20 cellular contexts compared by ENCODE assay signal in the genomic region with DNA sequence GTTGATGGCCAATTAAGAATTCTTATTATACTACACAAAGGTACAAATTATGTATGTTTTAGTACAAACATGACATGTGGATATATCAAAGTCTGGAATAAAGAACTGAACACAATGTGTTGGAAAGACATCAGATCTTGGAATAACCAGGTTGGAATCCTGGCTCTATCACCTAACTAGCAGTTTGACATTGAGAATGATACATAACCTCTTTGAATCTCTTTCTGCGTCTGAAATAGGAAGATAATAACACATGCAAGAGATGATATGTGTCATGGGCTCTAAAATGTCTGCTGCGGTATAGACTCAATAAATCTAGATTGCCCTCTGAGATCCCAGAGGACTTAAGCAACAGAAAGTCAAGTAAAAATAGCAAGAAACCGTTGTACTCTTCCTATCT.
"Had no signal": no experiment of that assay in that cellular context is flagged by ENCODE, and none has a peak within 500 bp of the region (broad histone marks: within the 10 kb centered on the region; RNA-seq: fewer than 3 reads in every experiment).

No MANE protein-coding gene starts in this region.

- H3K36me3 Mint-ChIP-seq: immature natural killer cell, memory B cell had no signal

- ATAC-seq: effector memory CD8-positive, alpha-beta T cell; gastroesophageal sphincter; left lung; lower lobe of right lung; sciatic nerve had no signal

- H3K9me3 ChIP-seq: esophagus muscularis mucosa, gastroesophageal sphincter, left lung, lower lobe of right lung, neutrophil, stomach had no signal

- H3K4me3 ChIP-seq: esophagus muscularis mucosa, gastroesophageal sphincter, left lung, lower lobe of right lung, skin epidermis, stomach had no signal

- H3K4me1 Mint-ChIP-seq: immature natural killer cell, memory B cell had no signal

- H3K4me1 ChIP-seq: left lung, lower lobe of right lung had no signal

- H3K36me3 ChIP-seq: esophagus muscularis mucosa, gastroesophageal sphincter, left lung, lower lobe of right lung, neutrophil, stomach had no signal

- H3K27ac Mint-ChIP-seq: dendritic cell treated with granulocyte-macrophage colony-stimulating factor and Interleukin-4, amounts not matched to agents 40 ng/mL and 50 ng/mL, for 4 days; effector memory CD8-positive, alpha-beta T cell; immature natural killer cell; memory B cell; nephron progenitor cell had no signal

- H3K9me3 Mint-ChIP-seq: dendritic cell treated with granulocyte-macrophage colony-stimulating factor and Interleukin-4, amounts not matched to agents 40 ng/mL and 50 ng/mL, for 4 days; effector memory CD8-positive, alpha-beta T cell; memory B cell; nephron progenitor cell had no signal

- H3K27ac ChIP-seq: epithelial cell of prostate, left lung, lower lobe of right lung, neutrophil, skin epidermis had no signal

- H3K27me3 Mint-ChIP-seq: dendritic cell treated with granulocyte-macrophage colony-stimulating factor and Interleukin-4, amounts not matched to agents 40 ng/mL and 50 ng/mL, for 4 days; effector memory CD8-positive, alpha-beta T cell had no signal

- H3K4me3 Mint-ChIP-seq: dendritic cell treated with granulocyte-macrophage colony-stimulating factor and Interleukin-4, amounts not matched to agents 40 ng/mL and 50 ng/mL, for 4 days; effector memory CD8-positive, alpha-beta T cell; immature natural killer cell; memory B cell; nephron progenitor cell had no signal

- DNase-seq: effector memory CD8-positive, alpha-beta T cell; foreskin fibroblast; glutamatergic neuron; immature natural killer cell; left lung; lower lobe of right lung; midbrain; nephron progenitor cell; stimulated activated naive CD4-positive, alpha-beta T cell; stomach; substantia nigra; trophoblast cell had no signal

- H3K27me3 ChIP-seq: esophagus muscularis mucosa, gastroesophageal sphincter, left lung, neutrophil, stomach had no signal
